ENCODE assay signal across 8 cellular contexts in the genomic region with DNA sequence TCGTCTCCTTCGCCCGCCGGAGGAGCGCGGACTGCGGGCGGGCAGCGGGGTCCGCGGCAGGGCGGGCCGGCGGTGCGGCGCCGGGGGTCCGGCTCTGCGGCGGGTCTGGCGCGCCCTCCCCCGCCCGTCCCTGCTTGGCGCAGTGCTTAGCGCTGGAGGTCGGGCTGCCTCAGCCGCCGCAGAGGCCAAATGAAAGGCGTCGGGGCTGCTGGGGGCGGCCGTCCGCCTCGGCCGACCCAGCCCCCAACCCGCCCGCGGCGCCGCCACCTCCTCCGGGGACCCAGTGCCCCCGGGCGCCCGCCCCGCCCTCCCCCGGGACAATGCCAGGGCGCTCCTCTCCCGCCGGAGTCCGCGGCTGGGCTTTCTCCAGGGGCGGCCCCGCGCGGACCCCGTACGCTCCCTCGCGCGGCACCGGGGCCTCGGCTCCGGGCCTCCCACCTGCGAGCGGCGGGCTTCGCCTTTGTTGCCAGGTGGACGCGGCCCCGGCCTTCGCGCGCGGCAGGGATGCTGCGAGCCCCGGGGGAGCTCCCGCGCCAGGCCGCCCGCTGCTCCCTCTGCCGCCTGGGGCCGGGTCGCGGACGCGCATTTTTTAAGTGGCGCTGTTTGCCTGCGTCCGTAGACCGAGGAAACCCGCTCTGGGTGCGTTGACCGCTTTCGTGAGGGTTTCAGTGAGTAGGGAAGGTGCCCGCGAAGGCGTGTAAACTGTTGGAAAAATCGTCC. TPM values are rescaled to one million over a fixed set of nuclear protein-coding genes. Genes with fewer than 3 reads are reported as not detected.
DNase-seq lines count a peak whose midpoint lies in the region; FAIRE-seq and TF ChIP-seq lines count a peak whose summit lies in the region.

No MANE protein-coding gene starts in this region.

- H3K27ac ChIP-seq in esophagus (ENCODE audit: low read depth in 2 of 2, low read length in 1 of 2) (peak overlapping the region; percentile 94 to 96), muscle layer of duodenum (ENCODE audit: low read length) (no peak overlapping the region)

- no peaks in the 10 kb centered on the region for H3K9me3 ChIP-seq in esophagus (ENCODE audit: control insufficient read depth in 2 of 2, insufficient read depth in 1 of 2, low read depth in 1 of 2, low read length in 1 of 2)
- H3K9me3 ChIP-seq in muscle layer of duodenum (ENCODE audit: control insufficient read depth in 1 of 2, low read length in 2 of 2), result no peaks in the 10 kb centered on the region

- no peak for TF ChIP-seq POLR2A in GM12892 (IDR thresholded peaks at IDR 0.05; ENCODE audit: low read depth, low read length)

- no peak for FAIRE-seq in GM12892 (lab: Jason Lieb, UNC)

- 0% methylated on average over 71 to 99 of the region's 99 CpGs for WGBS in esophagus, 2 donors

- no peaks in the 10 kb centered on the region for H3K36me3 ChIP-seq in esophagus (ENCODE audit: control insufficient read depth in 2 of 2, insufficient read depth in 2 of 2, low read length in 1 of 2)
- H3K36me3 ChIP-seq in muscle layer of duodenum (ENCODE audit: control insufficient read depth in 1 of 2, insufficient read depth in 2 of 2, low read length in 2 of 2), result no peaks in the 10 kb centered on the region

- no peak overlapping the region for H3K27ac Mint-ChIP-seq in stimulated activated naive CD8-positive, alpha-beta T cell treated with anti-CD3 and anti-CD28 coated beads, Interleukin-15, Interleukin-2, amounts not matched to agents 100 ng/mL and 50 ng/mL, for 24 hours

- H3K9me3 Mint-ChIP-seq in stimulated activated naive CD8-positive, alpha-beta T cell treated with anti-CD3 and anti-CD28 coated beads, Interleukin-15, Interleukin-2, amounts not matched to agents 100 ng/mL and 50 ng/mL, for 24 hours, result no peaks in the 10 kb centered on the region

- H3K4me3 ChIP-seq in esophagus (ENCODE audit: low read depth in 1 of 2, low read length in 2 of 2), result peak overlapping the region; percentile 83 to 98
- H3K4me3 ChIP-seq in muscle layer of duodenum (ENCODE audit: low read depth in 1 of 2, low read length in 2 of 2), result peak overlapping the region; percentile 69 to 80

- H3K27me3 ChIP-seq in esophagus (ENCODE audit: control insufficient read depth in 1 of 2, insufficient read depth in 2 of 2, low read length in 2 of 2), result no peaks in the 10 kb centered on the region
- H3K27me3 ChIP-seq in muscle layer of duodenum (ENCODE audit: low read depth, low read length), result no peaks in the 10 kb centered on the region

- POLR2A ChIA-PET in HEK293T (lab: Yijun Ruan, JAX), result interaction anchor here (0.6 to 2.9 kb wide), 7 partner anchors 19 to 78 kb away, joined by 3 to 24 read pairs (median 3); a partner anchor contains a TSS

- DNase-seq in GM12892 (ENCODE audit: insufficient read length) (peak; percentile 40), HEK293T (ENCODE audit: extremely low spot score) (peak; percentile 21), NCI-H1105 (lab: John Stamatoyannopoulos, UW) (peak; percentile 55), activated T-cell treated with anti-CD3 and anti-CD28 coated beads for 4 hours (peak; percentile 22), SW 1271 (lab: John Stamatoyannopoulos, UW) (no peak)

- peaks cover 9% of the 10 kb centered on the region for H3K27me3 Mint-ChIP-seq in stimulated activated naive CD8-positive, alpha-beta T cell treated with anti-CD3 and anti-CD28 coated beads, Interleukin-15, Interleukin-2, amounts not matched to agents 100 ng/mL and 50 ng/mL, for 24 hours

- CTCF ChIA-PET in HEK293T (lab: Yijun Ruan, JAX), result no interaction called here

- no peaks in the 10 kb centered on the region for H3K36me3 Mint-ChIP-seq in stimulated activated naive CD8-positive, alpha-beta T cell treated with anti-CD3 and anti-CD28 coated beads, Interleukin-15, Interleukin-2, amounts not matched to agents 100 ng/mL and 50 ng/mL, for 24 hours (ENCODE audit: low read depth)

- peak overlapping the region; percentile 86 for H3K4me3 Mint-ChIP-seq in stimulated activated naive CD8-positive, alpha-beta T cell treated with anti-CD3 and anti-CD28 coated beads, Interleukin-15, Interleukin-2, amounts not matched to agents 100 ng/mL and 50 ng/mL, for 24 hours

- H3K4me1 ChIP-seq in esophagus (ENCODE audit: control insufficient read depth in 2 of 2, insufficient read depth in 2 of 2, low read length in 1 of 2) (peaks cover 0 to 7% of the 10 kb centered on the region in 2 donors), muscle layer of duodenum (ENCODE audit: control insufficient read depth in 1 of 2, insufficient read depth in 2 of 2, low read length in 2 of 2) (peaks cover 0 to 13% of the 10 kb centered on the region in 2 donors)

- H3K4me1 Mint-ChIP-seq in stimulated activated naive CD8-positive, alpha-beta T cell treated with anti-CD3 and anti-CD28 coated beads, Interleukin-15, Interleukin-2, amounts not matched to agents 100 ng/mL and 50 ng/mL, for 24 hours (ENCODE audit: low read depth), result peaks cover 30% of the 10 kb centered on the region

TF ChIP-seq in HEK293T, 16 proteins besides CTCF, POLR2A, EP300 and RAD21:
- TF ChIP-seq, protein P1, sequence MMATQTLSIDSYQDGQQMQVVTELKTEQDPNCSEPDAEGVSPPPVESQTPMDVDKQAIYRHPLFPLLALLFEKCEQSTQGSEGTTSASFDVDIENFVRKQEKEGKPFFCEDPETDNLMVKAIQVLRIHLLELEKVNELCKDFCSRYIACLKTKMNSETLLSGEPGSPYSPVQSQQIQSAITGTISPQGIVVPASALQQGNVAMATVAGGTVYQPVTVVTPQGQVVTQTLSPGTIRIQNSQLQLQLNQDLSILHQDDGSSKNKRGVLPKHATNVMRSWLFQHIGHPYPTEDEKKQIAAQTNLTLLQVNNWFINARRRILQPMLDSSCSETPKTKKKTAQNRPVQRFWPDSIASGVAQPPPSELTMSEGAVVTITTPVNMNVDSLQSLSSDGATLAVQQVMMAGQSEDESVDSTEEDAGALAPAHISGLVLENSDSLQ (IDR thresholded peaks at IDR 0.05), result no peak
- TF ChIP-seq FOXK2 (IDR thresholded peaks at IDR 0.05) (no peak), L3MBTL2 (conservative IDR thresholded peaks at IDR 0.05) (no peak), CTBP1 (IDR thresholded peaks at IDR 0.05; ENCODE audit: borderline replicate concordance) (no peak), ELF4 (IDR thresholded peaks at IDR 0.05) (no peak), ARNT (IDR thresholded peaks at IDR 0.05) (no peak), FOXM1 (IDR thresholded peaks at IDR 0.05; ENCODE audit: borderline replicate concordance) (no peak), ZNF384 (IDR thresholded peaks at IDR 0.05) (no peak)

RNA-seq across cellular contexts. Expression of a gene that starts 0.6 kb away (rescaled TPM):
- 10.4 TPM for polyA plus RNA-seq in GM12892 (2012; ENCODE audit: missing spikeins)
- polyA plus RNA-seq in esophagus, result 10 to 100 TPM; 48.9 to 80.5 TPM

Comparison
In these comparisons a context has a peak if more than half of its experiments do, and no peak if none do; other contexts are left out.
1. DNase-seq: peak in GM12892 (single experiment), HEK293T (single experiment), NCI-H1105 (single experiment) and activated T-cell treated with anti-CD3 and anti-CD28 coated beads for 4 hours (single experiment); none in SW 1271 (0 of 2).